In genomic region chr15:85840802-85841152, GRCh38 we compare ENCODE assay signal across 9 cellular contexts. TPM values are rescaled to one million over a fixed set of nuclear protein-coding genes. Genes with fewer than 3 reads are reported as not detected.
A peak's percentile ranks its signal among the peaks of the same experiment; 100 is the strongest.
DNase-seq lines count a peak whose midpoint lies in the region; ATAC-seq, FAIRE-seq and TF ChIP-seq lines count a peak whose summit lies in the region.
"Had no signal": no experiment of that assay in that cellular context is flagged by ENCODE, and none has a peak within 500 bp of the region (broad histone marks: within the 10 kb centered on the region; RNA-seq: fewer than 3 reads in every experiment).

No MANE protein-coding gene starts in this region.

- H3F3A ChIP-seq in PC-9 (ENCODE audit: insufficient read depth, low read depth), result no peaks in the 10 kb centered on the region

- CTCF ChIA-PET in PC-9 (lab: Charles Lee) (interaction anchor here (2.1 kb wide), 1 partner anchor 41 kb away, joined by 5 read pairs; no protein-coding TSS in a partner anchor), endothelial cell of umbilical vein (lab: Charles Lee) (interaction anchor here (1.0 to 4.8 kb wide), 6 partner anchors 14 to 544 kb away, joined by 3 to 56 read pairs (median 5); no protein-coding TSS in a partner anchor)

- H3K36me3 ChIP-seq in DND-41 (ENCODE audit: insufficient read depth, low read length) (no peaks in the 10 kb centered on the region), PC-9 (ENCODE audit: low read depth) (no peaks in the 10 kb centered on the region), endothelial cell of umbilical vein (ENCODE audit: control insufficient read depth in 2 of 2, extremely low read depth in 1 of 2, insufficient read depth in 2 of 2, low read length in 2 of 2) (no peaks in the 10 kb centered on the region)
- H3K36me3 ChIP-seq: neutrophil, upper lobe of left lung had no signal

- TF ChIP-seq CTCF in DND-41 (IDR thresholded peaks at IDR 0.05; ENCODE audit: borderline replicate concordance, extremely low read depth, low read length, poor library complexity, severe bottlenecking) (no peak), PC-9 (conservative IDR thresholded peaks at IDR 0.05) (no peak; the same call in 1 of the 2 replicates), endothelial cell of umbilical vein (IDR thresholded peaks at IDR 0.05; ENCODE audit: extremely low read depth in 1 of 2, insufficient read depth in 1 of 2, low read depth in 1 of 2, low read length in 2 of 2) (no peak)

- DNase-seq in DND-41, result no peak
- DNase-seq in PC-9, result no peak
- no peak for DNase-seq in endothelial cell of umbilical vein (ENCODE audit: low read depth, low spot score)
- no peak for DNase-seq in skeletal muscle cell (ENCODE audit: low read depth)
- DNase-seq in Ammon's horn (ENCODE audit: low spot score), result no peak
- DNase-seq in SK-N-DZ (ENCODE audit: low spot score), result no peak

- H3K9me2 ChIP-seq in PC-9 (ENCODE audit: insufficient read depth), result no peaks in the 10 kb centered on the region

- H3K27ac ChIP-seq in DND-41 (ENCODE audit: low read length) (no peak overlapping the region), PC-9 (no peak overlapping the region), endothelial cell of umbilical vein (ENCODE audit: insufficient read depth, low read depth, low read length) (no peak overlapping the region)
- H3K27ac ChIP-seq: neutrophil, upper lobe of left lung had no signal

- no peak overlapping the region for H3K9ac ChIP-seq in DND-41 (ENCODE audit: low read depth, low read length)
- H3K9ac ChIP-seq in endothelial cell of umbilical vein (replicated peaks; ENCODE audit: extremely low read depth, insufficient read depth, low read length), result no peak overlapping the region

- H2AFZ ChIP-seq in DND-41 (ENCODE audit: low read depth, low read length) (peak overlapping the region; percentile 38; the same call in 1 of the 2 replicates), PC-9 (peak overlapping the region; percentile 56; the same call in 1 of the 2 replicates), endothelial cell of umbilical vein (ENCODE audit: low read depth, low read length) (peak overlapping the region; percentile 36)

- FAIRE-seq in endothelial cell of umbilical vein (lab: Jason Lieb, UNC), result no peak

- POLR2A ChIA-PET in PC-9 (lab: Charles Lee; ENCODE audit: unreplicated experiment) (no interaction called here), endothelial cell of umbilical vein (lab: Charles Lee) (no interaction called here)

- no peaks in the 10 kb centered on the region for H3K9me1 ChIP-seq in endothelial cell of umbilical vein (replicated peaks; ENCODE audit: control insufficient read depth, extremely low read depth, insufficient read depth, low read length)

- peak overlapping the region; percentile 65 for H3K4me2 ChIP-seq in DND-41 (ENCODE audit: insufficient read depth, low read length)
- H3K4me2 ChIP-seq in PC-9, result peak overlapping the region; percentile 78
- H3K4me2 ChIP-seq in endothelial cell of umbilical vein (ENCODE audit: insufficient read depth, low read length), result peak overlapping the region; percentile 49

- no peak for TF ChIP-seq POLR2A in endothelial cell of umbilical vein (IDR thresholded peaks at IDR 0.05; ENCODE audit: low read depth, low read length)

- ATAC-seq in DND-41 (ENCODE audit: insufficient read depth, low read depth) (no peak), GM21528 (IDR thresholded peaks at IDR 0.05; ENCODE audit: low FRiP score, unreplicated experiment) (no peak)

- H3K27me3 ChIP-seq in DND-41 (ENCODE audit: insufficient read depth, low read length, poor library complexity), result no peaks in the 10 kb centered on the region
- peaks cover 9% of the 10 kb centered on the region; the same call in 1 of the 2 replicates for H3K27me3 ChIP-seq in PC-9 (ENCODE audit: insufficient read depth, low read depth)
- H3K27me3 ChIP-seq in endothelial cell of umbilical vein (ENCODE audit: control insufficient read depth in 2 of 2, insufficient read depth in 2 of 2, low read length in 2 of 2), result peaks cover 0 to 5% of the 10 kb centered on the region in 2 experiments
- H3K27me3 ChIP-seq: upper lobe of left lung had no signal

- H3K9me3 ChIP-seq in DND-41 (ENCODE audit: insufficient read depth, low read length, severe bottlenecking) (no peaks in the 10 kb centered on the region), PC-9 (ENCODE audit: insufficient read depth, low read depth) (no peaks in the 10 kb centered on the region), endothelial cell of umbilical vein (replicated peaks; ENCODE audit: control insufficient read depth, insufficient read depth, low read length) (no peaks in the 10 kb centered on the region)
- H3K9me3 ChIP-seq: neutrophil, upper lobe of left lung had no signal

- intact Hi-C loops in PC-9 (cut with micrococcal nuclease; ENCODE audit: unreplicated experiment) (loop anchor here (1.0 to 5.0 kb wide), 3 partner anchors 110 to 544 kb away; no protein-coding TSS in a partner anchor), endothelial cell of umbilical vein (cut with micrococcal nuclease) (loop anchor here (1.0 to 5.0 kb wide), 4 partner anchors 110 to 353 kb away; no protein-coding TSS in a partner anchor)

- BruUV-seq in PC-9 (replicated peaks; lab: Mats Ljungman, UMichigan) (no TSS peak), endothelial cell of umbilical vein (replicated peaks; lab: Mats Ljungman, UMichigan) (no TSS peak)

- dilution Hi-C loops in endothelial cell of umbilical vein (cut with MboI; ENCODE audit: extremely low pct_ligation_motif_present, low sequenced_read_pairs), result no loop called here

- H4K20me1 ChIP-seq in DND-41 (ENCODE audit: insufficient read depth, low read length) (no peaks in the 10 kb centered on the region), PC-9 (ENCODE audit: insufficient read depth) (no peaks in the 10 kb centered on the region), endothelial cell of umbilical vein (replicated peaks; ENCODE audit: control insufficient read depth, extremely low read depth, insufficient read depth, low read length) (no peaks in the 10 kb centered on the region)

- H3K4me1 ChIP-seq in DND-41 (ENCODE audit: insufficient read depth, low read length) (peaks cover 9% of the 10 kb centered on the region; the same call in 1 of the 2 replicates), PC-9 (replicated peaks; ENCODE audit: insufficient read depth) (peaks cover 12% of the 10 kb centered on the region), endothelial cell of umbilical vein (ENCODE audit: control insufficient read depth, extremely low read depth, insufficient read depth, low read length) (peaks cover 2% of the 10 kb centered on the region)

- H3K4me3 ChIP-seq in DND-41 (ENCODE audit: low read depth in 1 of 2, low read length in 2 of 2), result peak overlapping the region in 1 of 2 experiments; percentile 48; a peak in 1 of 4 replicates
- peak overlapping the region; percentile 30; the same call in 1 of the 2 replicates for H3K4me3 ChIP-seq in PC-9
- H3K4me3 ChIP-seq in endothelial cell of umbilical vein (replicated peaks in 1 of 3; ENCODE audit: insufficient read depth in 1 of 3, low read depth in 1 of 3, low read length in 3 of 3), result no peak overlapping the region
- peak overlapping the region; percentile 45 for H3K4me3 ChIP-seq in skeletal muscle cell (ENCODE audit: low read depth, low read length)

- no peaks in the 10 kb centered on the region for H3K79me2 ChIP-seq in DND-41 (ENCODE audit: insufficient read depth, low read length)
- no peaks in the 10 kb centered on the region for H3K79me2 ChIP-seq in PC-9 (ENCODE audit: low read depth)
- no peaks in the 10 kb centered on the region for H3K79me2 ChIP-seq in endothelial cell of umbilical vein (ENCODE audit: control insufficient read depth, insufficient read depth, low read length)

TF ChIP-seq in endothelial cell of umbilical vein, 7 proteins besides CTCF, POLR2A, EP300 and RAD21:
- TF ChIP-seq GATA2 (IDR thresholded peaks at IDR 0.05; ENCODE audit: insufficient read depth, insufficient read length, low read depth, low read length) (no peak), FOS (IDR thresholded peaks at IDR 0.05; ENCODE audit: borderline replicate concordance, insufficient read depth, low read length) (no peak), MYC (IDR thresholded peaks at IDR 0.05; ENCODE audit: low read depth, low read length) (no peak), MAX (IDR thresholded peaks at IDR 0.05; ENCODE audit: insufficient read depth, insufficient read length) (no peak), JUN (IDR thresholded peaks at IDR 0.05; ENCODE audit: borderline replicate concordance, insufficient read depth, insufficient read length, low read depth) (no peak)

RNA-seq across cellular contexts. Expression of gene KLHL25, which starts 46.1 kb away (rescaled TPM):
- total RNA-seq in PC-9 (2021) (5.3 and 5.6 TPM in 2 replicates), endothelial cell of umbilical vein (5.2 and 5.4 TPM in 2 replicates)
- polyA plus RNA-seq in endothelial cell of umbilical vein, result 6.4 and 6.8 TPM in 2 replicates
- 4.2 and 4.8 TPM in 2 replicates for polyA plus RNA-seq in endothelial cell of umbilical vein (2011; cell fraction: cytosol; rRNA removed)
- polyA plus RNA-seq in endothelial cell of umbilical vein (2011; cell fraction: nucleus; rRNA removed), result 6.1 and 6.3 TPM in 2 replicates
- polyA plus RNA-seq in endothelial cell of umbilical vein (2012), result 2.4 and 3.3 TPM in 2 replicates
- 5.2 and 5.7 TPM in 2 replicates for polyA minus RNA-seq in endothelial cell of umbilical vein
- polyA minus RNA-seq in endothelial cell of umbilical vein (2011; cell fraction: cytosol; rRNA and poly(A)+ RNA removed), result 4.6 TPM
- 4.6 and 4.9 TPM in 2 replicates for polyA minus RNA-seq in endothelial cell of umbilical vein (2011; cell fraction: nucleus; rRNA and poly(A)+ RNA removed)
- 16.6 and 22.5 TPM in 2 replicates for polyA plus RNA-seq in SK-N-DZ (2014; cell fraction: cytosol; rRNA removed)
- 20.5 and 29.3 TPM in 2 replicates for polyA plus RNA-seq in SK-N-DZ (2014; cell fraction: nucleus; rRNA removed)

Comparison
In these comparisons a context has a peak if more than half of its experiments do, and no peak if none do; other contexts are left out.
1. H3K4me3 ChIP-seq: peak in PC-9 (single experiment) and skeletal muscle cell (single experiment); none in endothelial cell of umbilical vein (0 of 3).
2. Peak in every context shown above with its lines, with median percentiles within 50 percentile points of each other: H2AFZ ChIP-seq and H3K4me2 ChIP-seq.